In the genomic region with DNA sequence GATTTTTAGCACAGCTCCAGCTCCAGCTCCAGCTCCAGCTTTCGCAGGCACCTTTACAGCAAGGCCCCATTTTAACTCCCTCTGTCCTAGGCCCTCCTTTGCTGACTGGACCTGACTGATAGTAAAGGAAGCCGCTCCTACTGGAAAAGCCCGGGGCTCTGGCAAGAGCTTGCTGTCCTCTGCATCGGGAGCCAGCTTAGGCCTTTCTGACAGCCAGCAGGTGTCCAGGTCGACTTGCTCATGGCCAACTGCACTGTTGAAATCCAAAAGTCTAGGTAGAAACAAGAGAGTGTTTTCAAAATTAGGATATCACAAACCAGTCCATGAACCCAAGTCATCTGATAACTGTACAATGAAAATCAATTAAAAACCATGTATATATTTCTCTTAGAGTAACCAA, we compare ENCODE assay signal across 24 cellular contexts.
"Had no signal": no experiment of that assay in that cellular context is flagged by ENCODE, and none has a peak within 500 bp of the region (broad histone marks: within the 10 kb centered on the region; RNA-seq: fewer than 3 reads in every experiment).

No MANE protein-coding gene starts in this region.

- DNase-seq: colonic mucosa; cortex of kidney; effector CD8-positive, alpha-beta T cell; effector memory CD8-positive, alpha-beta T cell; endodermal cell; erythroblast; foreskin keratinocyte; heart left ventricle; hypothalamus; immature natural killer cell; islet precursor cell; kidney; kidney glomerular epithelial cell; left lung; left ventricle myocardium superior; lower lobe of right lung; mesenchymal stem cell; mucosa of descending colon; naive B cell; naive thymus-derived CD8-positive, alpha-beta T cell had no signal

- H3K27ac ChIP-seq: colonic mucosa, epithelial cell of prostate, foreskin keratinocyte, gastroesophageal sphincter, heart left ventricle, hepatocyte, left lung, lower lobe of right lung had no signal

- H3K4me3 ChIP-seq: colonic mucosa, gastroesophageal sphincter, heart left ventricle, hepatocyte, left lung, lower lobe of right lung, mucosa of descending colon had no signal

- H3K4me1 ChIP-seq: colonic mucosa, gastroesophageal sphincter, heart left ventricle, left lung, lower lobe of right lung had no signal

- H3K27me3 ChIP-seq: colonic mucosa, foreskin keratinocyte, hepatocyte, left lung had no signal

- ATAC-seq: effector memory CD8-positive, alpha-beta T cell; esophagus mucosa; foreskin keratinocyte; gastroesophageal sphincter; heart left ventricle; left lung; left ventricle myocardium superior; lower lobe of right lung; mucosa of descending colon; naive thymus-derived CD8-positive, alpha-beta T cell had no signal

- H3K9me3 ChIP-seq: colonic mucosa, left lung, lower lobe of right lung, mucosa of descending colon had no signal

- H3K36me3 ChIP-seq: colonic mucosa, gastroesophageal sphincter, heart left ventricle, left lung, lower lobe of right lung had no signal
